Comparison of ENCODE assay signal across 7 cellular contexts in the genomic region with DNA sequence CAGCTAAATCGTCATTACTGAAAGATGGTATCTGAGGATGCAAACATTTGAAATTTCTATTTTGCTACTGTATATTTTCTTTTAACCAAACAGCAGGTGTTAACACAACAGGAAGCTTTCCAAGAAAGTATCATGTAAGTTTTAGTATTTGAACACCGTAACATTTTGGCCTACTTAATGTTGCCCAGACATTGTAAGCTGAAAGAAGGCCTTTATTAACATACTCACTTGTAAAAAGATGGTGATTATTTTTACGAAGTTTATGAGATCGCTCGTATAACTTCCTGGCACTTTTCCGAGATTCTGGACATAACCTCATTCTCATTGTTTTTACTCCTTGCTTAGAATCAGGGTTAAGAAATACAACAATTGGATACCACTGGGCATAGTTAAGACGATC.
"Had no signal": no experiment of that assay in that cellular context is flagged by ENCODE, and none has a peak within 500 bp of the region (broad histone marks: within the 10 kb centered on the region; RNA-seq: fewer than 3 reads in every experiment).

No MANE protein-coding gene starts in this region.

- H3K4me3 ChIP-seq: GM23338 had no signal

- H3K4me3 Mint-ChIP-seq: GM23338, H9 had no signal

- H3K4me1 Mint-ChIP-seq: GM23338, H9 had no signal

- FAIRE-seq: H1, H54, HTR-8/SVneo had no signal

- H2AFZ ChIP-seq: GM23338 had no signal

- H3K27ac Mint-ChIP-seq: GM23338, H9 had no signal

- DNase-seq: H9, HCEC 1CT, IMR-90 had no signal

- H3K4me2 ChIP-seq: GM23338 had no signal
